ENCODE assay signal across 11 cellular contexts in the genomic region with DNA sequence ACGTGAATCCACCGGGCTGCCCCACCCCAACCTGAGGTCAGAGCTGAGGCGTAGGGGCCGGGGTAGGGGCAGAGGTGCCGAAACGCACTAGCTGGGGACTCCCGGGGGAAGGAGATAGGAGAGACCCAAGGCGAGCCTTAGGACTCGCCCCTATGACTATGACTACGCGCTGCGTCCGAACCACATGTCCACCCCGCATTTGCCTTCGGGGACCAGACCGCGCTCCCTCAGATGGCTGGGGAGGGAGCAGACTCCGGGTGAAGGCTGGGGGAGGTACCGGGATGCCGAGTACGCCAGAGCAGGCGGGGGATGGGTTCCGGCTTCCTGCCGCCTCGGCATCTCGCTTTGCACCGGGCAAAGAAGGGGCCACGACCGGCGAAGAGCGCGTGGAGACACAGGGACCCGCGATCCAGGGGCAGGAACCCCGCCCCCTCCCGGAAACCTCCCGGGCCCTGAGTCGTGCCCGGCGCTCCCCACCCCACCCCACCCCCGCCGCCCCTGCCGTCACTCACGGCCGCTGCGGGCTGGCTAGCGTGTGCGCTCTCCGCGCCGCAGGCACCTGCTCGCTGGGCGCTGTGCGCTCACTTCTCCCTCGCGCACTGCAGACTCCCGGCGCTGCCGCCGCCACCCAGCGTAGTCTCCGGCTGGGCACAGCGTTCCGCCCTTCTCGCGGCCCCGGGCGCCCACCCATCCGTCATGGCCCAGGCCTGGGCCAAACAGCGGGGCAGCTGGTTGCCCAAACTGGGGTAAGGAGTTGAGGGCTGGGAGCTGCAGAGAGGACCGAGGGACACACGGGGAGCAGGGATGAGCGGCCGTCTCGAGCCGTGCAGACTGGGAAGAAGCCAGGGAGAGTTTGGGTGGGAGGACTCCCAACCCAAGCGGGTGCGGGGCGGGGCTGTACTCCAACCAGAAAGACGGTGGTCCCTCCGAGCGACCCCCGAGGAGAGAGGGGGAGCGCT. TPM values are rescaled to one million over a fixed set of nuclear protein-coding genes. Genes with fewer than 3 reads are reported as not detected.
DNase-seq lines count a peak whose midpoint lies in the region; ATAC-seq and TF ChIP-seq lines count a peak whose summit lies in the region.
"Had no signal": no experiment of that assay in that cellular context is flagged by ENCODE, and none has a peak within 500 bp of the region (broad histone marks: within the 10 kb centered on the region; RNA-seq: fewer than 3 reads in every experiment).

No MANE protein-coding gene starts in this region.

- CTCF ChIA-PET in T-cell (lab: Charles Lee), result no interaction called here

- peaks cover 48 to 85% (median 68%) of the 10 kb centered on the region in 3 donors for H3K27me3 ChIP-seq in sigmoid colon

- peak overlapping the region; percentile 29 for H3K4me3 ChIP-seq in iPS-11a (ENCODE audit: low read depth, low read length)
- H3K4me3 ChIP-seq in sigmoid colon, result peak overlapping the region in 3 of 4 donors; percentile 17 to 36 (median 24)
- H3K4me3 ChIP-seq: colonic mucosa had no signal

- no peak for TF ChIP-seq CTCF in sigmoid colon (IDR thresholded peaks at IDR 0.05)

- no peak overlapping the region for H3K27ac ChIP-seq in sigmoid colon
- H3K27ac ChIP-seq: colonic mucosa had no signal

- H3K4me1 Mint-ChIP-seq in T-cell, result peaks cover 18 to 34% (median 28%) of the 10 kb centered on the region in 3 donors

- POLR2A ChIA-PET in T-cell (lab: Charles Lee), result no interaction called here

- no peaks in the 10 kb centered on the region for H3K9me3 Mint-ChIP-seq in T-cell

- no peak for TF ChIP-seq EP300 in sigmoid colon (IDR thresholded peaks at IDR 0.05)

- H3K4me1 ChIP-seq in sigmoid colon, result peaks cover 0 to 57% (median 53%) of the 10 kb centered on the region in 4 donors

- no peak overlapping the region for H3K27ac Mint-ChIP-seq in T-cell

- H3K36me3 Mint-ChIP-seq in T-cell, result no peaks in the 10 kb centered on the region

- 2 to 10% methylated on average over 84 of the region's 84 CpGs for WGBS in sigmoid colon, 2 donors

- H3K27me3 Mint-ChIP-seq in T-cell, result peaks cover 33 to 69% of the 10 kb centered on the region in 2 donors

- DNase-seq in activated CD4-positive, alpha-beta T cell treated with anti-CD3 and anti-CD28 coated beads for 48 hours, result peak; percentile 21
- no peak for DNase-seq in activated CD4-positive, alpha-beta T cell treated with anti-CD3 and anti-CD28 coated beads for 4 hours
- DNase-seq in T-cell (no peak), sigmoid colon (no peak), OCI-M1 (lab: John Stamatoyannopoulos, UW) (no peak), mesenteric fat pad (ENCODE audit: low spot score) (no peak)
- DNase-seq: colonic mucosa; stimulated activated CD4-positive, alpha-beta T cell treated with anti-CD3 and anti-CD28 coated beads, Interleukin-12 subunit alpha, Interleukin-12 subunit beta, amount 100 ng/mL, for 4 hours had no signal

- peak overlapping the region; percentile 44 to 73 (median 67) for H3K4me3 Mint-ChIP-seq in T-cell

- TF ChIP-seq POLR2A in sigmoid colon (IDR thresholded peaks at IDR 0.05), result no peak

- no peak for ATAC-seq in T-cell (replicated peaks in 1 of 4)
- no peak for ATAC-seq in GM21367 (IDR thresholded peaks at IDR 0.05; ENCODE audit: unreplicated experiment)
- ATAC-seq: HCT116 had no signal

- H3K9me3 ChIP-seq in sigmoid colon, result no peaks in the 10 kb centered on the region
- H3K9me3 ChIP-seq: colonic mucosa had no signal

- intact Hi-C loops in sigmoid colon (cut with DNase I), result loop anchor here (5.0 kb wide), 1 partner anchor 58 kb away; no protein-coding TSS in a partner anchor

- H3K36me3 ChIP-seq in sigmoid colon, result no peaks in the 10 kb centered on the region
- H3K36me3 ChIP-seq: colonic mucosa had no signal

RNA-seq across cellular contexts. Expression of a gene that starts 0.6 kb away (rescaled TPM):
- not detected for total RNA-seq in T-cell
- total RNA-seq in sigmoid colon, result under 1 TPM in 1 of 4 donors, not detected in 3; 0.41 TPM
- not detected for polyA plus RNA-seq in sigmoid colon
- total RNA-seq in mesenteric fat pad, result not detected
- total RNA-seq: colonic mucosa had no signal
